Comparison of ENCODE assay signal across 14 cellular contexts in the genomic region with DNA sequence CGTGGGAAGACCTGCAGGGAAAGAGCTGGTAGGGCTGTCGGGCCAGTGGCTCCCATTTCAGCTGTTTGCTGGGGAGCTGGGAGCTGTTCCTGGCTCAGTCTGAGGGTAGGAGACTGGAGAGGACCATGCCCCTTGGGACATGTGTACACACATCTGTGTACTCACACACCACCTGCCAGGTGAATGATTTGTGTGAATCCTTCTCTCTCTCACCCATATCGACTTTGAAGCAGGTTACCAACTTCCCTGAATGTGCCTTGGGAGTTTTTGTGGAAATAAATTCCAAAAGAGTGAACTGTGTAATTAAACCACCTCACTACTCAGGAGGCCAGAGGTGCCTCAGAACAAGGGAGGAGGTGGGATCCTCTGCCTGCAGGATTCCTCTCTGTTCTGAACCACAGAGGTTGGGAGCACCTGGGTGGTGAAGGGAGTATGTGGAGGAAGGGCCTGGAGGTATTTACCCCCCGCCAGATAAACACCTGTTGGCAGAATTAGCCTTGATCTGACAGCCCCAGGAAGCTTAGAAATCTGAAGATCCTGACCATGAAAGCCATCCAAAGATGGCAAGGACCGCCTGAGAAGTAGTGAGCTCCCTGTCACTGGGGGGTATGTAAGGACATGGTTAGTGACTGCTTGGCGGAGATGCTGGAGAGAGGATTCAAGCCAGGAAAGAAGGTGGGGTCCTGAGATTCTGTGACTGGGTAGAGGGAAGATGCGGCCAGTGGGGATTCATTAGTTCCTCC. TPM values are rescaled to one million over a fixed set of nuclear protein-coding genes. Genes with fewer than 3 reads are reported as not detected.
A peak's percentile ranks its signal among the peaks of the same experiment; 100 is the strongest.
DNase-seq lines count a peak whose midpoint lies in the region; ATAC-seq, FAIRE-seq and TF ChIP-seq lines count a peak whose summit lies in the region.
"Had no signal": no experiment of that assay in that cellular context is flagged by ENCODE, and none has a peak within 500 bp of the region (broad histone marks: within the 10 kb centered on the region; RNA-seq: fewer than 3 reads in every experiment).

No MANE protein-coding gene starts in this region.

- intact Hi-C loops in kidney (cut with DNase I), result loop anchor here (10.0 kb wide), 1 partner anchor 47 kb away; no protein-coding TSS in a partner anchor
- intact Hi-C loops in activated T-helper 1 cell treated with anti-CD3 and anti-CD28 coated beads, Interleukin-12 subunit alpha, Interleukin-12 subunit beta, Interleukin-2, Interleukin-4 antibody, amounts not matched to agents 30 ng/mL and 10 ng/mL and 1 ng/mL, durations not matched to agents 14 hours and 24 hours and 36 hours (cut with micrococcal nuclease), result no loop called here

- H3K36me3 Mint-ChIP-seq in activated T-helper 1 cell treated with anti-CD3 and anti-CD28 coated beads, Interleukin-12 subunit alpha, Interleukin-12 subunit beta, Interleukin-2, Interleukin-4 antibody, amounts not matched to agents 30 ng/mL and 10 ng/mL and 1 ng/mL, durations not matched to agents 14 hours and 24 hours and 36 hours (ENCODE audit: low read depth), result no peaks in the 10 kb centered on the region
- H3K36me3 Mint-ChIP-seq: CD8-positive, alpha-beta T cell had no signal

- H3K27me3 ChIP-seq in SJCRH30, result no peaks in the 10 kb centered on the region
- H3K27me3 ChIP-seq: foreskin keratinocyte had no signal

- CTCF ChIA-PET in HEK293 (lab: Yijun Ruan, JAX), result interaction anchor here (0.6 to 7.5 kb wide), 17 partner anchors 10 to 276 kb away, joined by 3 to 130 read pairs (median 5); partner anchors contain the start of gene RSAD1

- no peak overlapping the region for H3K4me3 ChIP-seq in HEK293 (ENCODE audit: low read depth, low read length)
- no peak overlapping the region for H3K4me3 ChIP-seq in SJCRH30
- H3K4me3 ChIP-seq in kidney (ENCODE audit: low read length in 2 of 2), result no peak overlapping the region
- H3K4me3 ChIP-seq in skin epidermis, result no peak overlapping the region

- H3K4me1 ChIP-seq in HEK293 (ENCODE audit: control insufficient read depth, insufficient read depth, low read length), result peaks cover 3% of the 10 kb centered on the region
- peaks cover 47% of the 10 kb centered on the region for H3K4me1 ChIP-seq in SJCRH30
- H3K4me1 ChIP-seq in kidney (ENCODE audit: control insufficient read depth in 1 of 2, insufficient read depth in 1 of 2, low read depth in 1 of 2, low read length in 2 of 2), result peaks cover 17 to 31% of the 10 kb centered on the region in 2 donors

- TF ChIP-seq CTCF in HEK293 (tag by site-specific recombination; IDR thresholded peaks at IDR 0.05) (no peak), kidney (IDR thresholded peaks at IDR 0.05; ENCODE audit: borderline replicate concordance, extremely low read depth, insufficient read depth) (no peak)

- H3K9me3 Mint-ChIP-seq in activated T-helper 1 cell treated with anti-CD3 and anti-CD28 coated beads, Interleukin-12 subunit alpha, Interleukin-12 subunit beta, Interleukin-2, Interleukin-4 antibody, amounts not matched to agents 30 ng/mL and 10 ng/mL and 1 ng/mL, durations not matched to agents 14 hours and 24 hours and 36 hours, result no peaks in the 10 kb centered on the region
- H3K9me3 Mint-ChIP-seq: CD8-positive, alpha-beta T cell had no signal

- peak overlapping the region in 1 of 2 donors; percentile 53 for H3K9ac ChIP-seq in kidney (ENCODE audit: low read length in 2 of 2)
- H3K9ac ChIP-seq: KMS-11 had no signal

- no peak for ATAC-seq in GM19395 (IDR thresholded peaks at IDR 0.05; ENCODE audit: unreplicated experiment)
- ATAC-seq: CD8-positive, alpha-beta T cell had no signal

- H3K9me3 ChIP-seq in HEK293 (ENCODE audit: control insufficient read depth, insufficient read depth, low read depth, low read length) (no peaks in the 10 kb centered on the region), SJCRH30 (replicated peaks) (no peaks in the 10 kb centered on the region), kidney (ENCODE audit: control insufficient read depth in 1 of 2, low read length in 2 of 2) (no peaks in the 10 kb centered on the region)

- no peak for FAIRE-seq in kidney (lab: Jason Lieb, UNC)

- no peak overlapping the region for H3K4me3 Mint-ChIP-seq in activated T-helper 1 cell treated with anti-CD3 and anti-CD28 coated beads, Interleukin-12 subunit alpha, Interleukin-12 subunit beta, Interleukin-2, Interleukin-4 antibody, amounts not matched to agents 30 ng/mL and 10 ng/mL and 1 ng/mL, durations not matched to agents 14 hours and 24 hours and 36 hours
- H3K4me3 Mint-ChIP-seq: CD8-positive, alpha-beta T cell had no signal

- no peaks in the 10 kb centered on the region for H3K36me3 ChIP-seq in HEK293 (ENCODE audit: control insufficient read depth in 2 of 2, insufficient read depth in 1 of 2, low read length in 2 of 2)
- H3K36me3 ChIP-seq in SJCRH30, result no peaks in the 10 kb centered on the region
- H3K36me3 ChIP-seq in kidney (ENCODE audit: control insufficient read depth in 1 of 2, insufficient read depth in 2 of 2, low read length in 2 of 2), result no peaks in the 10 kb centered on the region

- peaks cover 47% of the 10 kb centered on the region for H3K27me3 Mint-ChIP-seq in activated T-helper 1 cell treated with anti-CD3 and anti-CD28 coated beads, Interleukin-12 subunit alpha, Interleukin-12 subunit beta, Interleukin-2, Interleukin-4 antibody, amounts not matched to agents 30 ng/mL and 10 ng/mL and 1 ng/mL, durations not matched to agents 14 hours and 24 hours and 36 hours (ENCODE audit: insufficient read depth)

- H3K4me1 Mint-ChIP-seq in activated T-helper 1 cell treated with anti-CD3 and anti-CD28 coated beads, Interleukin-12 subunit alpha, Interleukin-12 subunit beta, Interleukin-2, Interleukin-4 antibody, amounts not matched to agents 30 ng/mL and 10 ng/mL and 1 ng/mL, durations not matched to agents 14 hours and 24 hours and 36 hours (ENCODE audit: low read depth), result no peaks in the 10 kb centered on the region

- H3K27ac Mint-ChIP-seq in activated T-helper 1 cell treated with anti-CD3 and anti-CD28 coated beads, Interleukin-12 subunit alpha, Interleukin-12 subunit beta, Interleukin-2, Interleukin-4 antibody, amounts not matched to agents 30 ng/mL and 10 ng/mL and 1 ng/mL, durations not matched to agents 14 hours and 24 hours and 36 hours, result no peak overlapping the region
- H3K27ac Mint-ChIP-seq: CD8-positive, alpha-beta T cell had no signal

- DNase-seq in SJCRH30, result no peak
- peak; percentile 49 for DNase-seq in kidney
- no peak for DNase-seq in cortex of kidney (lab: John Stamatoyannopoulos, UW)
- DNase-seq in activated T-helper 1 cell treated with anti-CD3 and anti-CD28 coated beads, Interleukin-12 subunit alpha, Interleukin-12 subunit beta, Interleukin-2, Interleukin-4 antibody, amounts not matched to agents 30 ng/mL and 10 ng/mL and 1 ng/mL, durations not matched to agents 14 hours and 24 hours and 36 hours (ENCODE audit: low spot score), result no peak
- DNase-seq: activated T-cell treated with anti-CD3 and anti-CD28 coated beads, Interleukin-2, amount 50 U/mL, for 1 hour; CD8-positive, alpha-beta T cell; NCI-H187 treated with DMSO at 0.1 percent for 48 hours; retina; stimulated activated naive CD4-positive, alpha-beta T cell had no signal

- H3K27ac ChIP-seq in HEK293 (ENCODE audit: extremely low read depth, low read depth, low read length) (no peak overlapping the region), SJCRH30 (peak overlapping the region; percentile 90), kidney (ENCODE audit: low read depth in 2 of 2, low read length in 2 of 2) (no peak overlapping the region), skin epidermis (peak overlapping the region in 15 of 21 experiments; percentile 2 to 73 (median 46))
- H3K27ac ChIP-seq: foreskin keratinocyte, KMS-11 had no signal

- POLR2A ChIA-PET in HEK293 (lab: Yijun Ruan, JAX), result interaction anchor here (1.7 to 1.9 kb wide), 3 partner anchors 8 to 25 kb away, joined by 6 to 8 read pairs (median 7); no protein-coding TSS in a partner anchor

TF ChIP-seq in HEK293, 187 proteins besides CTCF, POLR2A, EP300 and RAD21:
- TF ChIP-seq SCRT2 (tag by site-specific recombination; IDR thresholded peaks at IDR 0.05) (peak; percentile 60), ZNF335 (tag by site-specific recombination; conservative IDR thresholded peaks at IDR 0.05) (no peak), SP3 (tag by site-specific recombination; IDR thresholded peaks at IDR 0.05) (no peak)
- TF ChIP-seq, protein P1, sequence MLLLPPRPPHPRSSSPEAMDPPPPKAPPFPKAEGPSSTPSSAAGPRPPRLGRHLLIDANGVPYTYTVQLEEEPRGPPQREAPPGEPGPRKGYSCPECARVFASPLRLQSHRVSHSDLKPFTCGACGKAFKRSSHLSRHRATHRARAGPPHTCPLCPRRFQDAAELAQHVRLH (tag by site-specific recombination; IDR thresholded peaks at IDR 0.05), result peak; percentile 40; the same call in 1 of the 2 replicates

RNA-seq across cellular contexts. Expression of gene ABCC3, which starts 3.3 kb away (rescaled TPM):
- 0.10 and 0.16 TPM in 2 replicates for total RNA-seq in SJCRH30 (2014; rRNA removed; shearing (Covaris generic))
- 156 TPM for total RNA-seq in kidney
- 9.3 TPM for polyA plus RNA-seq in kidney (ENCODE audit: insufficient read depth, low read depth, low replicate concordance)
- not detected in 2 replicates for total RNA-seq in activated T-helper 1 cell treated with anti-CD3 and anti-CD28 coated beads, Interleukin-12 subunit alpha, Interleukin-12 subunit beta, Interleukin-2, Interleukin-4 antibody, amounts not matched to agents 30 ng/mL and 10 ng/mL and 1 ng/mL, durations not matched to agents 14 hours and 24 hours and 36 hours
- total RNA-seq: CD8-positive, alpha-beta T cell had no signal

Comparison
In these comparisons a context has a peak if more than half of its experiments do, and no peak if none do; other contexts are left out.
1. H3K27ac ChIP-seq: peak in SJCRH30 (single experiment) and skin epidermis (15 of 21); none in HEK293 (single experiment) and kidney (0 of 2).
2. RNA of gene ABCC3, which starts 3.3 kb away (total RNA-seq): 156 TPM in kidney (single experiment); 0.10 to 0.16 TPM in SJCRH30 and not detected in activated T-helper 1 cell treated with anti-CD3 and anti-CD28 coated beads, Interleukin-12 subunit alpha, Interleukin-12 subunit beta, Interleukin-2, Interleukin-4 antibody, amounts not matched to agents 30 ng/mL and 10 ng/mL and 1 ng/mL, durations not matched to agents 14 hours and 24 hours and 36 hours; every median in the first group is over 100 times any median in the second.